18 cellular contexts compared by ENCODE assay signal in the genomic region with DNA sequence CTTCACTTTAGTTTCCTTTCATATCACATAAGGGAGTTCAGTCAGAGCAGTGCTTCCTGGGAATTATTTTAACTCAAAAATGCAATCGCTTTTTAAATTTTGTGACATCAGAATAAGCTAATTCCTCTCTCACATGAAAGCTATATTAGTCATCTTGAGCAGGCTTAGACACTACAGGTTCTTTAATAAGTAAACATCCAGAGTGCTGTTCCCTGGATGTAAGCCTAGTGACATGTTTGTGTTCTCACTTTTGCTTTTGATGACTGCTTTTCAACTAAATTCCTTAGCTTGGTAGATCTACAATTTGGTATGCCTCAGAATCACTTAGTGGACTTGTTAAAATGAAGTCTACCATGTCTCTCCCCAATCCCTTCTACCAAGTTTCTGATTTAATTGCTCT.
DNase-seq lines count a peak whose midpoint lies in the region; ATAC-seq and TF ChIP-seq lines count a peak whose summit lies in the region.
"Had no signal": no experiment of that assay in that cellular context is flagged by ENCODE, and none has a peak within 500 bp of the region (broad histone marks: within the 10 kb centered on the region; RNA-seq: fewer than 3 reads in every experiment).

No MANE protein-coding gene starts in this region.

- H2BK12ac ChIP-seq in mesenchymal stem cell (ENCODE audit: low read length in 2 of 2): no peak overlapping the region

- H2AK5ac ChIP-seq in mesenchymal stem cell (ENCODE audit: low read length, severe bottlenecking): no peak overlapping the region

- peaks cover 0 to 1% of the 10 kb centered on the region in 2 donors for H3K27me3 Mint-ChIP-seq in CD8-positive, alpha-beta memory T cell

- H2BK15ac ChIP-seq in mesenchymal stem cell (ENCODE audit: low read depth, poor library complexity, severe bottlenecking): no peak overlapping the region

- H2AFZ ChIP-seq in mesenchymal stem cell (ENCODE audit: low read depth, low read length): no peak overlapping the region

- no peaks in the 10 kb centered on the region for H3K4me1 ChIP-seq in lower lobe of right lung
- H3K4me1 ChIP-seq in mesenchymal stem cell (ENCODE audit: control insufficient read depth, insufficient read depth, low read depth, low read length): no peaks in the 10 kb centered on the region
- no peaks in the 10 kb centered on the region for H3K4me1 ChIP-seq in CD8-positive, alpha-beta memory T cell (ENCODE audit: insufficient read depth, low read length)

- H3K9me3 Mint-ChIP-seq in activated naive CD4-positive, alpha-beta T cell treated with anti-CD3 and anti-CD28 coated beads, Interleukin-2, amount 50 U/mL, for 72 hours: no peaks in the 10 kb centered on the region
- H3K9me3 Mint-ChIP-seq in CD8-positive, alpha-beta memory T cell: peaks cover 0 to 5% (median 2%) of the 10 kb centered on the region in 5 donors

- CTCF ChIA-PET in CD8-positive, alpha-beta memory T cell (lab: Charles Lee): no interaction called here

- H3K4me1 Mint-ChIP-seq in CD8-positive, alpha-beta memory T cell: no peaks in the 10 kb centered on the region

- H3K18ac ChIP-seq in mesenchymal stem cell (ENCODE audit: low read depth in 1 of 2, low read length in 2 of 2): no peak overlapping the region

- H3K23ac ChIP-seq in mesenchymal stem cell (ENCODE audit: low read length in 2 of 2): no peak overlapping the region

- peak; percentile 79 to 95 for ATAC-seq in lower lobe of right lung
- no peak for ATAC-seq in activated naive CD4-positive, alpha-beta T cell treated with anti-CD3 and anti-CD28 coated beads, Interleukin-2, amount 50 U/mL, for 72 hours
- no peak for ATAC-seq in HG03565 (IDR thresholded peaks at IDR 0.05; ENCODE audit: unreplicated experiment)
- ATAC-seq: HepG2 had no signal

- no peak overlapping the region for H3K4ac ChIP-seq in mesenchymal stem cell (ENCODE audit: low read depth in 1 of 2, low read length in 2 of 2)

- H3K4me3 ChIP-seq in lower lobe of right lung: no peak overlapping the region
- H3K4me3 ChIP-seq in mesenchymal stem cell (ENCODE audit: insufficient read depth in 1 of 2, low read depth in 1 of 2, low read length in 2 of 2): no peak overlapping the region
- H3K4me3 ChIP-seq in CD8-positive, alpha-beta memory T cell (ENCODE audit: low read length): no peak overlapping the region

- H2BK120ac ChIP-seq in mesenchymal stem cell (ENCODE audit: low read depth, low read length): no peak overlapping the region

- no peak overlapping the region for H4K91ac ChIP-seq in mesenchymal stem cell (ENCODE audit: low read length)

- no peak overlapping the region for H4K8ac ChIP-seq in mesenchymal stem cell (ENCODE audit: low read length)

- no peak overlapping the region for H3K4me2 ChIP-seq in mesenchymal stem cell (ENCODE audit: low read length, poor library complexity, severe bottlenecking)

- POLR2A ChIA-PET in CD8-positive, alpha-beta memory T cell (lab: Charles Lee): no interaction called here

- H3K14ac ChIP-seq in mesenchymal stem cell (ENCODE audit: low read length in 2 of 2): no peak overlapping the region

- 100% methylated on average over 1 of the region's 1 CpG for WGBS in mesenchymal stem cell

- no peaks in the 10 kb centered on the region for H3K36me3 ChIP-seq in lower lobe of right lung
- no peaks in the 10 kb centered on the region for H3K36me3 ChIP-seq in mesenchymal stem cell (ENCODE audit: control insufficient read depth in 1 of 2, insufficient read depth in 2 of 2, low read depth in 1 of 2, low read length in 2 of 2)
- H3K36me3 ChIP-seq in CD8-positive, alpha-beta memory T cell (ENCODE audit: insufficient read depth, low read length): no peaks in the 10 kb centered on the region

- H3K79me1 ChIP-seq in mesenchymal stem cell (replicated peaks; ENCODE audit: low read length, poor library complexity, severe bottlenecking): no peaks in the 10 kb centered on the region

- H3K27me3 ChIP-seq in lower lobe of right lung (ENCODE audit: low read depth): no peaks in the 10 kb centered on the region
- H3K27me3 ChIP-seq in mesenchymal stem cell (ENCODE audit: control insufficient read depth in 1 of 2, insufficient read depth in 1 of 2, low read length in 2 of 2): no peaks in the 10 kb centered on the region
- no peaks in the 10 kb centered on the region for H3K27me3 ChIP-seq in CD8-positive, alpha-beta memory T cell (ENCODE audit: insufficient read depth, low read length, poor library complexity, severe bottlenecking)

- H3K4me3 Mint-ChIP-seq in CD8-positive, alpha-beta memory T cell: no peak overlapping the region

- H3K27ac ChIP-seq in lower lobe of right lung (no peak overlapping the region), mesenchymal stem cell (ENCODE audit: low read length, poor library complexity, severe bottlenecking) (no peak overlapping the region)
- no peak overlapping the region for H3K27ac ChIP-seq in CD8-positive, alpha-beta memory T cell (ENCODE audit: low read depth, low read length)
- H3K27ac ChIP-seq: RWPE1 had no signal

- H3K36me3 Mint-ChIP-seq in activated naive CD4-positive, alpha-beta T cell treated with anti-CD3 and anti-CD28 coated beads, Interleukin-2, amount 50 U/mL, for 72 hours: no peaks in the 10 kb centered on the region
- H3K36me3 Mint-ChIP-seq in CD8-positive, alpha-beta memory T cell: no peaks in the 10 kb centered on the region

- TF ChIP-seq CTCF in lower lobe of right lung (IDR thresholded peaks at IDR 0.05): no peak

- intact Hi-C loops in lower lobe of right lung (cut with DNase I): no loop called here

- no peak overlapping the region for H3K9ac ChIP-seq in mesenchymal stem cell (ENCODE audit: low read length)

- no peak overlapping the region for H2BK5ac ChIP-seq in mesenchymal stem cell (ENCODE audit: low read depth, low read length, poor library complexity, severe bottlenecking)

- H3K27ac Mint-ChIP-seq in activated naive CD4-positive, alpha-beta T cell treated with anti-CD3 and anti-CD28 coated beads, Interleukin-2, amount 50 U/mL, for 72 hours: no peak overlapping the region
- H3K27ac Mint-ChIP-seq in CD8-positive, alpha-beta memory T cell: no peak overlapping the region

- no peaks in the 10 kb centered on the region for H3K9me3 ChIP-seq in lower lobe of right lung
- H3K9me3 ChIP-seq in mesenchymal stem cell (ENCODE audit: control insufficient read depth, low read length): no peaks in the 10 kb centered on the region
- no peaks in the 10 kb centered on the region for H3K9me3 ChIP-seq in CD8-positive, alpha-beta memory T cell (ENCODE audit: low read length)

- DNase-seq in AG08395 (ENCODE audit: low spot score) (peak; percentile 3), ELR (ENCODE audit: low read depth) (peak; percentile 5), RKO (ENCODE audit: low spot score) (peak; percentile 1), lower lobe of right lung (no peak), mesenchymal stem cell (no peak)
- no peak for DNase-seq in activated naive CD4-positive, alpha-beta T cell treated with anti-CD3 and anti-CD28 coated beads, Interleukin-2, amount 50 U/mL, for 72 hours (ENCODE audit: low spot score in 2 of 2)
- no peak for DNase-seq in CD8-positive, alpha-beta memory T cell
- DNase-seq: C1 segment of cervical spinal cord; H7; KG1; NCI-H1092 treated with DMSO at 0.1 percent for 48 hours; NCI-H226; NCI-H526 treated with DMSO at 0.1 percent for 48 hours; NK-92 treated with Interleukin-12 subunit alpha and Interleukin-12 subunit beta, amount 100 ng/mL, for 24 hours; OCI-M1 had no signal

Comparison
In these comparisons a context has a peak if more than half of its experiments do, and no peak if none do; other contexts are left out.
1. DNase-seq: peak in AG08395 (single experiment), ELR (single experiment) and RKO (single experiment); none in lower lobe of right lung (single experiment), activated naive CD4-positive, alpha-beta T cell treated with anti-CD3 and anti-CD28 coated beads, Interleukin-2, amount 50 U/mL, for 72 hours (0 of 2), mesenchymal stem cell (single experiment) and CD8-positive, alpha-beta memory T cell (0 of 5).
2. ATAC-seq: peak in lower lobe of right lung (2 of 2); none in activated naive CD4-positive, alpha-beta T cell treated with anti-CD3 and anti-CD28 coated beads, Interleukin-2, amount 50 U/mL, for 72 hours (0 of 2) and HG03565 (single experiment).